1 cellular context compared by ENCODE assay signal in the genomic region with DNA sequence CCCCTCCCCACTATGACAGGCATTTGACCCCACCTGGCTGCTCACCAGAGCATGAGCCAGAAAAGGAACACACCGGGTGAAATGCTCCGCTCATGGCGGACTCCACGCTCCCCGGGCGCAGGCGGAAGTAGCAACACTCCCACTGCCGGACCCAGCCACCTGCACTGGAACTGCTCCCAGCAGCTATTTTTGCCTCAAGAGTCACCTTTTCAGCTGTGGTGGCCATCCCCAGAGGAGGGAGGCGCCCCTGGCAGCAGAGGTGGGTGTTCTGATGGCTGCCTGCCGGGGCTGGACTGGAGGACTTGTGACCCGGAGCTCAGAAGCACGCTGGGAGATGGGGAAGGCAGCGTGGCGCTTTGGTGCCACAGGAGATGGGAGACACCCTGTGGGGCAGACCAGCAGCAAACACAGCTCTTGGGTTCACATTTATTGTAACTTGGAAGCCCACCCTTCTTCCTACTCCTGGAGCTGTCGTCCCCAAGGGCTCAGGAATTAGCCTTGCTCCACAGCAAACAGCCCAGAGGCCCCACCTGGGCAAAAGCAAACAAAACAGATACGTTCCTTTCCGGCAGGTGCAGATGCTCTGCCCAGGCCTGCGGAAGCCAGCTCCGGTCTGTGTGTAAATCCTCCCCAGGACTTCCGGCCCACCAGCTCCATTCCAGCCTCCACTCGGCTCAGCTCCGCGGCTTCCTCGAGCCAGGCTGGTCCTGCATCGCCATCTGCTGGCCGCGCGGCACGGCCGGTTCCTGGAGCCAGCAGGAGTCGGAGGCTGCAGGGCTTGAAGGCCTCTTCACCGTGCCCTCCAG.
TF ChIP-seq lines count a peak whose summit lies in the region.

No MANE protein-coding gene starts in this region.

TF ChIP-seq in GM12878, 131 proteins besides CTCF, POLR2A, EP300 and RAD21 (continued from another document):
- TF ChIP-seq, protein P1, sequence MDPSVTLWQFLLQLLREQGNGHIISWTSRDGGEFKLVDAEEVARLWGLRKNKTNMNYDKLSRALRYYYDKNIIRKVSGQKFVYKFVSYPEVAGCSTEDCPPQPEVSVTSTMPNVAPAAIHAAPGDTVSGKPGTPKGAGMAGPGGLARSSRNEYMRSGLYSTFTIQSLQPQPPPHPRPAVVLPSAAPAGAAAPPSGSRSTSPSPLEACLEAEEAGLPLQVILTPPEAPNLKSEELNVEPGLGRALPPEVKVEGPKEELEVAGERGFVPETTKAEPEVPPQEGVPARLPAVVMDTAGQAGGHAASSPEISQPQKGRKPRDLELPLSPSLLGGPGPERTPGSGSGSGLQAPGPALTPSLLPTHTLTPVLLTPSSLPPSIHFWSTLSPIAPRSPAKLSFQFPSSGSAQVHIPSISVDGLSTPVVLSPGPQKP (IDR thresholded peaks at IDR 0.05; ENCODE audit: low read depth, low read length) = peak; percentile 87
- TF ChIP-seq, protein P2, sequence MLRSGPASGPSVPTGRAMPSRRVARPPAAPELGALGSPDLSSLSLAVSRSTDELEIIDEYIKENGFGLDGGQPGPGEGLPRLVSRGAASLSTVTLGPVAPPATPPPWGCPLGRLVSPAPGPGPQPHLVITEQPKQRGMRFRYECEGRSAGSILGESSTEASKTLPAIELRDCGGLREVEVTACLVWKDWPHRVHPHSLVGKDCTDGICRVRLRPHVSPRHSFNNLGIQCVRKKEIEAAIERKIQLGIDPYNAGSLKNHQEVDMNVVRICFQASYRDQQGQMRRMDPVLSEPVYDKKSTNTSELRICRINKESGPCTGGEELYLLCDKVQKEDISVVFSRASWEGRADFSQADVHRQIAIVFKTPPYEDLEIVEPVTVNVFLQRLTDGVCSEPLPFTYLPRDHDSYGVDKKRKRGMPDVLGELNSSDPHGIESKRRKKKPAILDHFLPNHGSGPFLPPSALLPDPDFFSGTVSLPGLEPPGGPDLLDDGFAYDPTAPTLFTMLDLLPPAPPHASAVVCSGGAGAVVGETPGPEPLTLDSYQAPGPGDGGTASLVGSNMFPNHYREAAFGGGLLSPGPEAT (IDR thresholded peaks at IDR 0.05; ENCODE audit: low read depth) = peak; percentile 84
- TF ChIP-seq SREBF2 (IDR thresholded peaks at IDR 0.05; ENCODE audit: low read length) (no peak), SIN3A (IDR thresholded peaks at IDR 0.05; ENCODE audit: low read depth, low read length) (peak; percentile 88), SUPT20H (IDR thresholded peaks at IDR 0.05; ENCODE audit: borderline replicate concordance, control insufficient read depth, low read depth, low read length) (no peak), HDAC6 (IDR thresholded peaks at IDR 0.05; ENCODE audit: unreplicated experiment) (no peak)
- TF ChIP-seq, protein P3, sequence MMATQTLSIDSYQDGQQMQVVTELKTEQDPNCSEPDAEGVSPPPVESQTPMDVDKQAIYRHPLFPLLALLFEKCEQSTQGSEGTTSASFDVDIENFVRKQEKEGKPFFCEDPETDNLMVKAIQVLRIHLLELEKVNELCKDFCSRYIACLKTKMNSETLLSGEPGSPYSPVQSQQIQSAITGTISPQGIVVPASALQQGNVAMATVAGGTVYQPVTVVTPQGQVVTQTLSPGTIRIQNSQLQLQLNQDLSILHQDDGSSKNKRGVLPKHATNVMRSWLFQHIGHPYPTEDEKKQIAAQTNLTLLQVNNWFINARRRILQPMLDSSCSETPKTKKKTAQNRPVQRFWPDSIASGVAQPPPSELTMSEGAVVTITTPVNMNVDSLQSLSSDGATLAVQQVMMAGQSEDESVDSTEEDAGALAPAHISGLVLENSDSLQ (IDR thresholded peaks at IDR 0.05) = peak; percentile 46
- TF ChIP-seq, protein P4, sequence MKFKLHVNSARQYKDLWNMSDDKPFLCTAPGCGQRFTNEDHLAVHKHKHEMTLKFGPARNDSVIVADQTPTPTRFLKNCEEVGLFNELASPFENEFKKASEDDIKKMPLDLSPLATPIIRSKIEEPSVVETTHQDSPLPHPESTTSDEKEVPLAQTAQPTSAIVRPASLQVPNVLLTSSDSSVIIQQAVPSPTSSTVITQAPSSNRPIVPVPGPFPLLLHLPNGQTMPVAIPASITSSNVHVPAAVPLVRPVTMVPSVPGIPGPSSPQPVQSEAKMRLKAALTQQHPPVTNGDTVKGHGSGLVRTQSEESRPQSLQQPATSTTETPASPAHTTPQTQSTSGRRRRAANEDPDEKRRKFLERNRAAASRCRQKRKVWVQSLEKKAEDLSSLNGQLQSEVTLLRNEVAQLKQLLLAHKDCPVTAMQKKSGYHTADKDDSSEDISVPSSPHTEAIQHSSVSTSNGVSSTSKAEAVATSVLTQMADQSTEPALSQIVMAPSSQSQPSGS (IDR thresholded peaks at IDR 0.05; ENCODE audit: low read length) = no peak
TF ChIP-seq in GM12878: peak in this region for 65.
